In the genomic region with DNA sequence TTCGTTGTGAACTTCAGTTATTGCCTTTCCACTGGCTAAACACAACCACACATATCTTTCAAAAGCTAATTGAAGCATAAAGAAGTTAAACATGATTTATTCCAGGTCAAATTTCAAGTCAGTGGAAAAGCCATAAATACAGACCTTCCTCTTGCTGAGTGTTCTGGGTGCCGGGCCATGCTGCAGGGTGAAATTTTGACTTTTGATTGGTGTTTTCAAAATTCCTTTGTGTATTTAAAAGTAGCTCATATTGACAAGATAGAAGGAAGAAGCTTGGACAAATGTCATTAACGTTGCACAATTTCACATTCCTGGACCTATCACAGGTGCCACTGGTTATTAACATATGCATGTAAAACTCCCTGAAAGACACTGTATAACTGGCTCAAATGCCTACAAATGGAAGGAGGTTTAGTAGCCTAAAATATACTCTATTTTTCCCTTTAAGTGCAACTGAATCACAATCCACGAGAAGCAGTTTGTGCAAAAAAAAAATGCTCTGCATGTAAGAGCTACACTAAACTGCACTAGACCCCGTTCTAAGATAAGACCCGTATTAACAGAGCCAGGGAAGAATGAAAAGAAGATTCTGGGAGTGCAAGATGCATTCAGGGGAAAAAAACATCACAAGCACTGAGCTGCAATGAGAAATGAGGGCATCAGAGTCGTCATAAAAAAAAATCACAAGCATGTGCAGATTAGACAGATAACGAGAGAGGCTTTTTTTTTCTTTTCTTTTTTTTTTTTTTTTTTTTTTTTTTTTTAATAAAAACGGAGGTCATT, we compare ENCODE assay signal across 14 cellular contexts. TPM values are rescaled to one million over a fixed set of nuclear protein-coding genes. Genes with fewer than 3 reads are reported as not detected.
DNase-seq lines count a peak whose midpoint lies in the region; ATAC-seq and TF ChIP-seq lines count a peak whose summit lies in the region.
"Had no signal": no experiment of that assay in that cellular context is flagged by ENCODE, and none has a peak within 500 bp of the region (broad histone marks: within the 10 kb centered on the region; RNA-seq: fewer than 3 reads in every experiment).

No MANE protein-coding gene starts in this region.

- no peaks in the 10 kb centered on the region for H3K27me3 ChIP-seq in Loucy (ENCODE audit: insufficient read depth, low read length, poor library complexity, severe bottlenecking)
- H3K27me3 ChIP-seq in trophoblast cell (ENCODE audit: insufficient read depth, low read length) = no peaks in the 10 kb centered on the region
- H3K27me3 ChIP-seq: pancreas, upper lobe of left lung had no signal

- no peak overlapping the region for H4K8ac ChIP-seq in trophoblast cell (ENCODE audit: low read depth, low read length)

- no peak overlapping the region for H3K4ac ChIP-seq in trophoblast cell (ENCODE audit: low read depth, low read length)

- no peaks in the 10 kb centered on the region for H4K20me1 ChIP-seq in Loucy (ENCODE audit: insufficient read depth, low read length, poor library complexity, severe bottlenecking)

- H3K27ac ChIP-seq in trophoblast cell (ENCODE audit: low read depth, low read length) (no peak overlapping the region), RWPE1 (no peak overlapping the region)
- H3K27ac ChIP-seq: pancreas had no signal

- no peak overlapping the region for H2BK120ac ChIP-seq in trophoblast cell (ENCODE audit: insufficient read depth, low read length, poor library complexity)

- no peak overlapping the region for H3K18ac ChIP-seq in trophoblast cell (ENCODE audit: low read length)

- H3K4me1 Mint-ChIP-seq in activated naive CD8-positive, alpha-beta T cell treated with anti-CD3 and anti-CD28 coated beads, Interleukin-2, amount 10 ng/mL, durations not matched to agents 7 days and 5 days = peaks cover 36% of the 10 kb centered on the region
- H3K4me1 Mint-ChIP-seq in chondrocyte (ENCODE audit: low read depth) = peaks cover 65% of the 10 kb centered on the region

- H4K12ac ChIP-seq in trophoblast cell (ENCODE audit: low read depth, low read length) = no peak overlapping the region

- peaks cover 17% of the 10 kb centered on the region; the same call in 1 of the 2 replicates for H3K79me2 ChIP-seq in Loucy (ENCODE audit: insufficient read depth, low read length)
- no peaks in the 10 kb centered on the region for H3K79me2 ChIP-seq in trophoblast cell (ENCODE audit: control insufficient read depth, insufficient read depth, low read length, poor library complexity)

- ATAC-seq in activated naive CD8-positive, alpha-beta T cell treated with anti-CD3 and anti-CD28 coated beads, Interleukin-2, amount 10 ng/mL, durations not matched to agents 7 days and 5 days (ENCODE audit: low read depth) = no peak

- POLR2A ChIA-PET in activated naive CD8-positive, alpha-beta T cell treated with anti-CD3 and anti-CD28 coated beads, Interleukin-2, amount 10 ng/mL, durations not matched to agents 7 days and 5 days (lab: Charles Lee) = interaction anchor here (0.7 to 3.5 kb wide), 5 partner anchors 14 to 213 kb away, joined by 3 to 11 read pairs (median 5); partner anchors contain the start of gene ATXN1
- POLR2A ChIA-PET in RWPE1 (lab: Yijun Ruan, JAX; ENCODE audit: low non-redundant PET) = no interaction called here

- no peak overlapping the region for H3K23ac ChIP-seq in trophoblast cell (ENCODE audit: low read length)

- H3K9ac ChIP-seq in Loucy (ENCODE audit: low read depth, low read length, poor library complexity, severe bottlenecking) (no peak overlapping the region), trophoblast cell (ENCODE audit: low read length) (no peak overlapping the region)

- TF ChIP-seq CTCF in Loucy (conservative IDR thresholded peaks at IDR 0.05; ENCODE audit: low read length) (no peak), RWPE1 (conservative IDR thresholded peaks at IDR 0.05; ENCODE audit: low read depth) (no peak), chondrocyte (IDR thresholded peaks at IDR 0.05) (no peak)

- H2AFZ ChIP-seq in Loucy (ENCODE audit: low read length) (no peak overlapping the region), trophoblast cell (ENCODE audit: insufficient read depth, low read length, poor library complexity) (no peak overlapping the region)

- H2AK5ac ChIP-seq in trophoblast cell (ENCODE audit: low read length) = no peak overlapping the region

- H3K27ac Mint-ChIP-seq in activated naive CD8-positive, alpha-beta T cell treated with anti-CD3 and anti-CD28 coated beads, Interleukin-2, amount 10 ng/mL, durations not matched to agents 7 days and 5 days = peak overlapping the region; percentile 85
- H3K27ac Mint-ChIP-seq in chondrocyte (ENCODE audit: unreplicated experiment) = no peak overlapping the region

- CTCF ChIA-PET in RWPE1 (lab: Yijun Ruan, JAX) = no interaction called here

- peaks cover 16% of the 10 kb centered on the region for H3K36me3 Mint-ChIP-seq in activated naive CD8-positive, alpha-beta T cell treated with anti-CD3 and anti-CD28 coated beads, Interleukin-2, amount 10 ng/mL, durations not matched to agents 7 days and 5 days
- peaks cover 3% of the 10 kb centered on the region for H3K36me3 Mint-ChIP-seq in chondrocyte (ENCODE audit: low read depth)

- H2BK12ac ChIP-seq in trophoblast cell (ENCODE audit: low read length) = no peak overlapping the region

- intact Hi-C loops in head of caudate nucleus (cut with DNase I) = no loop called here

- no CpG with 5 or more reads among the region's 9 CpGs for WGBS in trophoblast cell (ENCODE audit: extremely low coverage, insufficient coverage, insufficient read length)

- no peak overlapping the region for H3K14ac ChIP-seq in trophoblast cell (ENCODE audit: low read length)

- H3F3A ChIP-seq in Loucy (ENCODE audit: low read depth) = no peaks in the 10 kb centered on the region

- H4K91ac ChIP-seq in trophoblast cell (ENCODE audit: low read depth, low read length) = no peak overlapping the region

- H3K9me2 ChIP-seq in Loucy (replicated peaks; ENCODE audit: low read depth, low read length) = no peaks in the 10 kb centered on the region

- H3K27me3 Mint-ChIP-seq in activated naive CD8-positive, alpha-beta T cell treated with anti-CD3 and anti-CD28 coated beads, Interleukin-2, amount 10 ng/mL, durations not matched to agents 7 days and 5 days = no peaks in the 10 kb centered on the region
- H3K27me3 Mint-ChIP-seq in chondrocyte (ENCODE audit: low read depth) = no peaks in the 10 kb centered on the region

- H3K4me3 ChIP-seq in Loucy (ENCODE audit: low read length, poor library complexity, severe bottlenecking) (no peak overlapping the region), trophoblast cell (ENCODE audit: low read depth, low read length) (no peak overlapping the region)
- H3K4me3 ChIP-seq: pancreas, upper lobe of left lung had no signal

- H2BK5ac ChIP-seq in trophoblast cell (ENCODE audit: low read depth, low read length, poor library complexity) = no peak overlapping the region

- peaks cover 14% of the 10 kb centered on the region for H3K4me1 ChIP-seq in Loucy (ENCODE audit: insufficient read depth, low read length, poor library complexity, severe bottlenecking)
- H3K4me1 ChIP-seq in trophoblast cell (ENCODE audit: control insufficient read depth in 1 of 2, insufficient read depth in 2 of 2, low read length in 2 of 2) = no peaks in the 10 kb centered on the region

- no peaks in the 10 kb centered on the region for H3K79me1 ChIP-seq in trophoblast cell (ENCODE audit: low read length)

- H3K4me3 Mint-ChIP-seq in activated naive CD8-positive, alpha-beta T cell treated with anti-CD3 and anti-CD28 coated beads, Interleukin-2, amount 10 ng/mL, durations not matched to agents 7 days and 5 days = peak overlapping the region; percentile 80
- H3K4me3 Mint-ChIP-seq in chondrocyte (ENCODE audit: unreplicated experiment) = no peak overlapping the region

- DNase-seq in NOMO-1 treated with DMSO at 0.1 percent for 48 hours (lab: John Stamatoyannopoulos, UW; ENCODE audit: unreplicated experiment) (peak; percentile 26), NOMO-1 treated with dmso at 0.1 percent for 144 hours (lab: John Stamatoyannopoulos, UW; ENCODE audit: unreplicated experiment) (no peak), trophoblast cell (peak; percentile 30 to 81), RWPE1 (ENCODE audit: low spot score) (no peak), head of caudate nucleus (no peak), chondrocyte (ENCODE audit: low spot score) (no peak)
- no peak for DNase-seq in activated naive CD8-positive, alpha-beta T cell treated with anti-CD3 and anti-CD28 coated beads, Interleukin-2, amount 10 ng/mL, durations not matched to agents 7 days and 5 days
- DNase-seq: activated effector memory CD4-positive, alpha-beta T cell treated with Interleukin-2 at 50 U/mL for 16 hours; cerebellar nuclear complex; GDM1; NCI-H1092 treated with DMSO at 0.1 percent for 48 hours; pancreas; upper lobe of left lung had no signal

- no peaks in the 10 kb centered on the region for H3K9me3 Mint-ChIP-seq in activated naive CD8-positive, alpha-beta T cell treated with anti-CD3 and anti-CD28 coated beads, Interleukin-2, amount 10 ng/mL, durations not matched to agents 7 days and 5 days
- H3K9me3 Mint-ChIP-seq in chondrocyte (ENCODE audit: low read depth) = no peaks in the 10 kb centered on the region

- H3K9me3 ChIP-seq in Loucy (ENCODE audit: insufficient read depth, low read depth, low read length) = no peaks in the 10 kb centered on the region
- no peaks in the 10 kb centered on the region for H3K9me3 ChIP-seq in trophoblast cell (ENCODE audit: insufficient read depth, low read depth, low read length)
- H3K9me3 ChIP-seq: pancreas, upper lobe of left lung had no signal

- H3K36me3 ChIP-seq in Loucy (ENCODE audit: insufficient read depth, low read length) (no peaks in the 10 kb centered on the region), trophoblast cell (ENCODE audit: control insufficient read depth in 1 of 2, insufficient read depth in 2 of 2, low read length in 2 of 2) (no peaks in the 10 kb centered on the region)
- H3K36me3 ChIP-seq: pancreas, upper lobe of left lung had no signal

- H3K4me2 ChIP-seq in Loucy (ENCODE audit: low read depth, low read length, poor library complexity, severe bottlenecking) = peak overlapping the region; percentile 1
- no peak overlapping the region for H3K4me2 ChIP-seq in trophoblast cell (ENCODE audit: low read length)

RNA-seq across cellular contexts. Expression of gene ATXN1, which starts 30.3 kb away (rescaled TPM):
- total RNA-seq in activated naive CD8-positive, alpha-beta T cell treated with anti-CD3 and anti-CD28 coated beads, Interleukin-2, amount 10 ng/mL, durations not matched to agents 7 days and 5 days = 10 to 100 TPM; 63.6 to 67.2 TPM
- 10.5 and 11.1 TPM in 2 replicates for polyA plus RNA-seq in trophoblast cell (2013)
- total RNA-seq in chondrocyte = 59.6 to 65.0 TPM (median 64.5 TPM) in 3 replicates

Comparison
In these comparisons a context has a peak if more than half of its experiments do, and no peak if none do; other contexts are left out.
1. DNase-seq: peak in NOMO-1 treated with DMSO at 0.1 percent for 48 hours (single experiment) and trophoblast cell (2 of 2); none in NOMO-1 treated with dmso at 0.1 percent for 144 hours (single experiment), activated naive CD8-positive, alpha-beta T cell treated with anti-CD3 and anti-CD28 coated beads, Interleukin-2, amount 10 ng/mL, durations not matched to agents 7 days and 5 days (single experiment), RWPE1 (single experiment), head of caudate nucleus (0 of 42) and chondrocyte (single experiment).